9 cellular contexts compared by ENCODE assay signal in genomic region chr12:64946132-64946829, GRCh38.
DNase-seq lines count a peak whose midpoint lies in the region; ATAC-seq and TF ChIP-seq lines count a peak whose summit lies in the region.
"Had no signal": no experiment of that assay in that cellular context is flagged by ENCODE, and none has a peak within 500 bp of the region (broad histone marks: within the 10 kb centered on the region; RNA-seq: fewer than 3 reads in every experiment).

No MANE protein-coding gene starts in this region.

- H3K36me3 ChIP-seq in Panc1 (ENCODE audit: control insufficient read depth, insufficient read depth, low read length) (no peaks in the 10 kb centered on the region), gastroesophageal sphincter (no peaks in the 10 kb centered on the region), prostate gland (no peaks in the 10 kb centered on the region), HAP-1 (replicated peaks) (no peaks in the 10 kb centered on the region)

- in situ Hi-C loops in Panc1 (cut with HindIII; ENCODE audit: low pct_unique_long_range_greater_than_20kb, low sequenced_read_pairs): no loop called here
- in situ Hi-C loops in HAP-1 (cut with MboI; ENCODE audit: low sequenced_read_pairs): no loop called here

- no peaks in the 10 kb centered on the region for H3K9me3 ChIP-seq in Panc1 (ENCODE audit: control insufficient read depth, insufficient read depth, low read depth, low read length)
- H3K9me3 ChIP-seq in gastroesophageal sphincter: no peaks in the 10 kb centered on the region
- H3K9me3 ChIP-seq in prostate gland: no peaks in the 10 kb centered on the region
- no peaks in the 10 kb centered on the region for H3K9me3 ChIP-seq in HAP-1

- no peak overlapping the region for H3K27ac ChIP-seq in Panc1 (ENCODE audit: low read length)
- no peak overlapping the region for H3K27ac ChIP-seq in gastroesophageal sphincter
- H3K27ac ChIP-seq in prostate gland: no peak overlapping the region
- H3K27ac ChIP-seq: parathyroid adenoma had no signal

- no peaks in the 10 kb centered on the region for H3K27me3 ChIP-seq in Panc1 (ENCODE audit: control insufficient read depth, insufficient read depth, low read length)
- H3K27me3 ChIP-seq in gastroesophageal sphincter: no peaks in the 10 kb centered on the region
- H3K27me3 ChIP-seq in prostate gland (replicated peaks; ENCODE audit: insufficient read depth): no peaks in the 10 kb centered on the region
- peaks cover 11% of the 10 kb centered on the region for H3K27me3 ChIP-seq in HAP-1 (ENCODE audit: low read depth)

- ATAC-seq in Panc1: peak; percentile 58; the same call in 1 of the 2 replicates
- ATAC-seq in gastroesophageal sphincter: peak; percentile 53

- no peak overlapping the region for H3K4me3 ChIP-seq in Panc1 (ENCODE audit: low read depth in 2 of 2, low read length in 2 of 2)
- H3K4me3 ChIP-seq in gastroesophageal sphincter: no peak overlapping the region
- H3K4me3 ChIP-seq in prostate gland: no peak overlapping the region
- H3K4me3 ChIP-seq in HAP-1: no peak overlapping the region

- TF ChIP-seq CTCF in Panc1 (IDR thresholded peaks at IDR 0.05) (no peak), gastroesophageal sphincter (IDR thresholded peaks at IDR 0.05) (no peak), prostate gland (IDR thresholded peaks at IDR 0.05) (no peak)

- BruUV-seq in Panc1 (replicated peaks; lab: Mats Ljungman, UMichigan): no TSS peak

- intact Hi-C loops in Panc1 (cut with micrococcal nuclease; ENCODE audit: unreplicated experiment): no loop called here
- intact Hi-C loops in prostate gland (cut with DNase I): no loop called here

- no peak for TF ChIP-seq POLR2A in gastroesophageal sphincter (IDR thresholded peaks at IDR 0.05)
- TF ChIP-seq POLR2A in prostate gland (IDR thresholded peaks at IDR 0.05): no peak

- no peak for TF ChIP-seq EP300 in gastroesophageal sphincter (IDR thresholded peaks at IDR 0.05)

- no peaks in the 10 kb centered on the region; the same call in 1 of the 2 replicates for H3K4me1 ChIP-seq in Panc1 (ENCODE audit: control insufficient read depth, insufficient read depth, low read length)
- H3K4me1 ChIP-seq in gastroesophageal sphincter: peaks cover 0 to 17% (median 5%) of the 10 kb centered on the region in 3 donors
- peaks cover 7% of the 10 kb centered on the region for H3K4me1 ChIP-seq in prostate gland (replicated peaks)
- no peaks in the 10 kb centered on the region for H3K4me1 ChIP-seq in HAP-1
- H3K4me1 ChIP-seq: parathyroid adenoma had no signal

- POLR2A ChIA-PET in Panc1 (lab: Charles Lee): no interaction called here

- 14 to 15% methylated on average over 3 to 4 of the region's 5 CpGs for WGBS in gastroesophageal sphincter (ENCODE audit: low coverage in 1 of 2), 2 donors
- WGBS in prostate gland: 19% methylated on average over 5 of the region's 5 CpGs

- DNase-seq in GM04503 (ENCODE audit: low read depth) (peak; percentile 14), Panc1 (ENCODE audit: low read depth, low spot score) (no peak), prostate gland (ENCODE audit: low spot score) (peak; percentile 56), SIG-M5 (lab: John Stamatoyannopoulos, UW) (no peak), HAP-1 (ENCODE audit: low spot score in 2 of 2) (no peak), OCI-M2 (lab: John Stamatoyannopoulos, UW; ENCODE audit: unreplicated experiment) (no peak)
- no peak for DNase-seq in activated CD4-positive, CD25-positive, alpha-beta regulatory T cell treated with anti-CD3 and anti-CD28 coated beads, Interleukin-2, amount 50 U/mL, for 72 hours

- CTCF ChIA-PET in Panc1 (lab: Charles Lee): no interaction called here

Comparison
In these comparisons a context has a peak if more than half of its experiments do, and no peak if none do; other contexts are left out.
1. DNase-seq: peak in GM04503 (single experiment) and prostate gland (single experiment); none in Panc1 (single experiment), SIG-M5 (single experiment), HAP-1 (0 of 2), activated CD4-positive, CD25-positive, alpha-beta regulatory T cell treated with anti-CD3 and anti-CD28 coated beads, Interleukin-2, amount 50 U/mL, for 72 hours (single experiment) and OCI-M2 (single experiment).